ENCODE assay signal across 28 cellular contexts in the genomic region with DNA sequence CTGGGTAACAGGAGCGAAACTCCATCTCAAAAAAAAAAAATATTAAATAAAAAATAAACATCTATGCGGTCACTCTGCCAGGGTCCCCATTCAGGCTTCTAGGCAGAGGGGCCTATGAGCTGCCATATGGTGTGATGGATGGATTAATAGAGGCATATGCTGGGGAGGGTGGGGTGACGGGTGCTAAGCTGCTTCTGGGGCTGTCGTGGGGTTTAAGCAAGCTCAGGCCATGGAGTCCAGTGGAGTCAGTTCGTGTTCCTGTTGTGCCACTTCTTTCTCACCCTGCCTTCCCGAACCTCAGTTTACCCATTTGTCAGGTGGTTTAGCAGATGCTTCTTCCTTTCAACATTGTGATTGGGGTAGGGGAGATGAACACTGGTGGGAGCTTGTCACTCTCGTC.
"Had no signal": no experiment of that assay in that cellular context is flagged by ENCODE, and none has a peak within 500 bp of the region (broad histone marks: within the 10 kb centered on the region; RNA-seq: fewer than 3 reads in every experiment).

No MANE protein-coding gene starts in this region.

- H3K4me3 ChIP-seq: left lung, lower lobe of right lung, neural progenitor cell, psoas muscle, skin epidermis, stomach, testis, thyroid gland, transverse colon, upper lobe of left lung, vagina had no signal

- ATAC-seq: left colon; left lung; lower lobe of right lung; naive thymus-derived CD8-positive, alpha-beta T cell; psoas muscle; sciatic nerve; stimulated activated naive B cell treated with anti-CD40 and anti-IgM and Interleukin-4, amounts not matched to agents 10 μg/mL and 1 μg/mL and 100 μg/mL, for 72 hours; stimulated activated naive CD8-positive, alpha-beta T cell treated with anti-CD3 and anti-CD28 coated beads, Interleukin-15, Interleukin-2, amounts not matched to agents 100 U/mL and 50 U/mL, for 24 hours had no signal

- H3K9me3 ChIP-seq: left lung, lower lobe of right lung, neutrophil, psoas muscle, stomach, testis, thyroid gland, transverse colon, upper lobe of left lung, vagina had no signal

- H3K4me1 ChIP-seq: parathyroid adenoma, psoas muscle had no signal

- H3K27ac ChIP-seq: lower lobe of right lung, neural progenitor cell, parathyroid adenoma, psoas muscle, testis, thyroid gland, vagina had no signal

- H3K4me2 ChIP-seq: neural progenitor cell had no signal

- DNase-seq: hippocampal formation; kidney; left colon; left lung; lower lobe of right lung; mammary epithelial cell; mesenchymal stem cell; naive thymus-derived CD8-positive, alpha-beta T cell; occipital lobe; psoas muscle; stimulated activated CD4-positive, alpha-beta T cell treated with anti-CD3 and anti-CD28 coated beads, Interleukin-12 subunit alpha, Interleukin-12 subunit beta, amount 100 ng/mL, for 4 hours; stimulated activated CD4-positive, alpha-beta T cell treated with anti-CD3 and anti-CD28 coated beads, Interleukin-15, amount 100 ng/mL, for 24 hours; stimulated activated CD4-positive, alpha-beta T cell treated with anti-CD3 and anti-CD28 coated beads, Interleukin-2, amount 100 ng/mL, for 24 hours; stimulated activated CD4-positive, alpha-beta T cell treated with anti-CD3 and anti-CD28 coated beads, Interleukin-4, amount 100 ng/mL, for 1 hour; stimulated activated naive B cell treated with anti-CD40 and anti-IgM and Interleukin-4, amounts not matched to agents 10 μg/mL and 1 μg/mL and 100 μg/mL, for 72 hours; stimulated activated naive CD8-positive, alpha-beta T cell treated with anti-CD3 and anti-CD28 coated beads, Interleukin-15, Interleukin-2, amounts not matched to agents 100 U/mL and 50 U/mL, for 24 hours; stomach; testis; thyroid gland; transverse colon; upper lobe of left lung had no signal

- H2AFZ ChIP-seq: neural progenitor cell, parathyroid adenoma had no signal

- H3K9ac ChIP-seq: neural progenitor cell, parathyroid adenoma had no signal

- H3K36me3 ChIP-seq: left lung, lower lobe of right lung, neural progenitor cell, neutrophil, stomach, thyroid gland, transverse colon, upper lobe of left lung, vagina had no signal

- H3K36me3 Mint-ChIP-seq: naive thymus-derived CD8-positive, alpha-beta T cell; neural progenitor cell had no signal

- H3K27me3 ChIP-seq: left lung, neural progenitor cell, neutrophil, stomach, testis, thyroid gland, transverse colon, upper lobe of left lung, vagina had no signal

- H3K4me3 Mint-ChIP-seq: nephron; stimulated activated naive B cell treated with anti-CD40 and anti-IgM and Interleukin-4, amounts not matched to agents 10 μg/mL and 1 μg/mL and 100 μg/mL, for 72 hours had no signal

- H3K9me3 Mint-ChIP-seq: naive thymus-derived CD8-positive, alpha-beta T cell; nephron; stimulated activated naive B cell treated with anti-CD40 and anti-IgM and Interleukin-4, amounts not matched to agents 10 μg/mL and 1 μg/mL and 100 μg/mL, for 72 hours had no signal

- H3K27ac Mint-ChIP-seq: naive thymus-derived CD8-positive, alpha-beta T cell; stimulated activated naive B cell treated with anti-CD40 and anti-IgM and Interleukin-4, amounts not matched to agents 10 μg/mL and 1 μg/mL and 100 μg/mL, for 72 hours had no signal

- H3K27me3 Mint-ChIP-seq: stimulated activated naive B cell treated with anti-CD40 and anti-IgM and Interleukin-4, amounts not matched to agents 10 μg/mL and 1 μg/mL and 100 μg/mL, for 72 hours had no signal
